Comparison of ENCODE assay signal across 1 cellular context in the genomic region with DNA sequence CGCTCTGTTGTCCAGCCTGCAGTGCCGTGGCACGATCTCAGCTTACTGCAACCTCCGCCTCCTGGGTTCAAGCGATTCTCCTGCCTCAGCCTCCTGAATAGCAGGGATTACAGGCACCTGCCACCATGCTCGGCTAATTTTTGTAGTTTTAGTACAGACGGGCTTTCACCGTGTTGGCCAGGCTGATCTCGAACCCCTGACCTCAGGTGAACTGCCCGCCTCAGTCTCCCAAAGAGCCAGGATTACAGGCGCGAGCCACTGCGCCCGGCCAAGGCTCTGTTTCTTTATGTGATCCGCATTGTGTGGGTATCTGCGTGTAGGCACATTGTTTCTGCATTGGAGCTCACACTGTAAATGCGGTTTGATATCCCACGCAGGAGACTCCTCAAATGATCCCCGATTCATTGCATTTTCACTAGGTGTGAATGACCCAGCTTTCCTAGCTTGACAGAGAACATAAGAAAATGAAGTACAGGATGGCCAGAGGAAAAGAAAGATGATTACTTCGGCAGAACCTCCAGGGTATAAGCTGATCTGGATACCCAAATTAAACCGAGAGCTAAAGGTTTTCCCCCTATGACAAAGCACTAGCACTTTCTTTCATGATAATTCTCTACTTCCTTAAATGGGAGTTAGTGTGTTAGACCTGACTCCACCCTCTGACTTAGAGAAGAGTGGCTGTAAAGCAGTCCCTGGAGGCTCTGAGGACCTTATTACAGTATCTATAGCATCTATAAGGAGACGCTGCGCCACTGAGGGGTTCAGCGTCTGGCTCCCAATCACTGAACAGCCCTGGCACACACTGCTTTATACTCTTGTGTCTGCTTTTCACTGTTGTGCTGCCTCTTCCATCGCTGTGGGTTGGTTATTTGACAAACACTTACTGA.
TF ChIP-seq lines count a peak whose summit lies in the region.

No MANE protein-coding gene starts in this region.

TF ChIP-seq in GM12878, 131 proteins besides CTCF, POLR2A, EP300 and RAD21 (continued from another document and continues in another):
- TF ChIP-seq, protein P1, sequence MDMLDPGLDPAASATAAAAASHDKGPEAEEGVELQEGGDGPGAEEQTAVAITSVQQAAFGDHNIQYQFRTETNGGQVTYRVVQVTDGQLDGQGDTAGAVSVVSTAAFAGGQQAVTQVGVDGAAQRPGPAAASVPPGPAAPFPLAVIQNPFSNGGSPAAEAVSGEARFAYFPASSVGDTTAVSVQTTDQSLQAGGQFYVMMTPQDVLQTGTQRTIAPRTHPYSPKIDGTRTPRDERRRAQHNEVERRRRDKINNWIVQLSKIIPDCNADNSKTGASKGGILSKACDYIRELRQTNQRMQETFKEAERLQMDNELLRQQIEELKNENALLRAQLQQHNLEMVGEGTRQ (IDR thresholded peaks at IDR 0.05; ENCODE audit: borderline replicate concordance, low read depth, low read length), result no peak
- TF ChIP-seq HCFC1 (IDR thresholded peaks at IDR 0.05; ENCODE audit: low read length) (no peak), POU2F2 (IDR thresholded peaks at IDR 0.05; ENCODE audit: borderline replicate concordance, low read depth, low read length) (peak; percentile 69; the same call in 1 of the 3 replicates), MEF2A (IDR thresholded peaks at IDR 0.05; ENCODE audit: insufficient read depth, low read depth, low read length) (no peak), RAD51 (IDR thresholded peaks at IDR 0.05) (no peak), ETV6 (conservative IDR thresholded peaks at IDR 0.05 in 1 of 2, IDR thresholded peaks at IDR 0.05 in 1 of 2; ENCODE audit: borderline replicate concordance in 1 of 2, low read depth in 1 of 2) (no peak; a peak in 1 of 4 replicates), SIX5 (IDR thresholded peaks at IDR 0.05; ENCODE audit: low read depth, low read length, severe bottlenecking) (no peak), NFIC (IDR thresholded peaks at IDR 0.05; ENCODE audit: low read depth, low read length) (no peak), LARP7 (IDR thresholded peaks at IDR 0.05) (0 out of 2 replicates have a peak, but pooled peaks have one; percentile 28), ZZZ3 (IDR thresholded peaks at IDR 0.05; ENCODE audit: control insufficient read depth, insufficient read length, low read depth) (no peak), IRF4 (IDR thresholded peaks at IDR 0.05; ENCODE audit: low read depth, low read length) (no peak), STAT1 (conservative IDR thresholded peaks at IDR 0.05) (no peak), MYB (IDR thresholded peaks at IDR 0.05; ENCODE audit: borderline replicate concordance, low read depth, low read length) (no peak), ZNF24 (IDR thresholded peaks at IDR 0.05) (no peak), BRCA1 (IDR thresholded peaks at IDR 0.05; ENCODE audit: low read depth, low read length) (no peak), SIN3A (IDR thresholded peaks at IDR 0.05; ENCODE audit: low read depth, low read length) (no peak), TCF3 (IDR thresholded peaks at IDR 0.05; ENCODE audit: borderline replicate concordance, insufficient read depth, low read depth, low read length) (no peak), FOXK2 (IDR thresholded peaks at IDR 0.05) (no peak), POLR2AphosphoS2 (IDR thresholded peaks at IDR 0.05; ENCODE audit: low read depth, low read length) (no peak), PML (IDR thresholded peaks at IDR 0.05; ENCODE audit: low read length) (no peak), TCF12 (IDR thresholded peaks at IDR 0.05; ENCODE audit: low read depth, low read length) (no peak), SUZ12 (IDR thresholded peaks at IDR 0.05; ENCODE audit: unreplicated experiment) (no peak), ZNF217 (IDR thresholded peaks at IDR 0.05) (no peak), SREBF2 (IDR thresholded peaks at IDR 0.05; ENCODE audit: low read length) (no peak), JUNB (IDR thresholded peaks at IDR 0.05) (peak; percentile 59), ATF7 (IDR thresholded peaks at IDR 0.05; ENCODE audit: low read depth) (peak; percentile 72), ESRRA (IDR thresholded peaks at IDR 0.05; ENCODE audit: low read length) (no peak), SMAD5 (IDR thresholded peaks at IDR 0.05; ENCODE audit: low read depth) (peak; percentile 43; the same call in 1 of the 2 replicates), EGR1 (IDR thresholded peaks at IDR 0.05; ENCODE audit: borderline replicate concordance in 1 of 2, low read depth in 2 of 2, low read length in 2 of 2) (no peak), RBBP5 (conservative IDR thresholded peaks at IDR 0.05) (no peak), RB1 (IDR thresholded peaks at IDR 0.05; ENCODE audit: borderline replicate concordance) (no peak), YY1 (IDR thresholded peaks at IDR 0.05; ENCODE audit: low read depth, low read length) (no peak; the same call in 1 of the 2 replicates), ZBED1 (IDR thresholded peaks at IDR 0.05; ENCODE audit: borderline replicate concordance) (no peak)
- TF ChIP-seq, protein P2, sequence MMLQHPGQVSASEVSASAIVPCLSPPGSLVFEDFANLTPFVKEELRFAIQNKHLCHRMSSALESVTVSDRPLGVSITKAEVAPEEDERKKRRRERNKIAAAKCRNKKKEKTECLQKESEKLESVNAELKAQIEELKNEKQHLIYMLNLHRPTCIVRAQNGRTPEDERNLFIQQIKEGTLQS (IDR thresholded peaks at IDR 0.05; ENCODE audit: borderline replicate concordance, extremely low read depth, low read depth, low read length), result no peak
- TF ChIP-seq, protein P3, sequence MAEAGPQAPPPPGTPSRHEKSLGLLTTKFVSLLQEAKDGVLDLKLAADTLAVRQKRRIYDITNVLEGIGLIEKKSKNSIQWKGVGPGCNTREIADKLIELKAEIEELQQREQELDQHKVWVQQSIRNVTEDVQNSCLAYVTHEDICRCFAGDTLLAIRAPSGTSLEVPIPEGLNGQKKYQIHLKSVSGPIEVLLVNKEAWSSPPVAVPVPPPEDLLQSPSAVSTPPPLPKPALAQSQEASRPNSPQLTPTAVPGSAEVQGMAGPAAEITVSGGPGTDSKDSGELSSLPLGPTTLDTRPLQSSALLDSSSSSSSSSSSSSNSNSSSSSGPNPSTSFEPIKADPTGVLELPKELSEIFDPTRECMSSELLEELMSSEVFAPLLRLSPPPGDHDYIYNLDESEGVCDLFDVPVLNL (IDR thresholded peaks at IDR 0.05; ENCODE audit: low read depth, low read length), result no peak
- TF ChIP-seq, protein P4, sequence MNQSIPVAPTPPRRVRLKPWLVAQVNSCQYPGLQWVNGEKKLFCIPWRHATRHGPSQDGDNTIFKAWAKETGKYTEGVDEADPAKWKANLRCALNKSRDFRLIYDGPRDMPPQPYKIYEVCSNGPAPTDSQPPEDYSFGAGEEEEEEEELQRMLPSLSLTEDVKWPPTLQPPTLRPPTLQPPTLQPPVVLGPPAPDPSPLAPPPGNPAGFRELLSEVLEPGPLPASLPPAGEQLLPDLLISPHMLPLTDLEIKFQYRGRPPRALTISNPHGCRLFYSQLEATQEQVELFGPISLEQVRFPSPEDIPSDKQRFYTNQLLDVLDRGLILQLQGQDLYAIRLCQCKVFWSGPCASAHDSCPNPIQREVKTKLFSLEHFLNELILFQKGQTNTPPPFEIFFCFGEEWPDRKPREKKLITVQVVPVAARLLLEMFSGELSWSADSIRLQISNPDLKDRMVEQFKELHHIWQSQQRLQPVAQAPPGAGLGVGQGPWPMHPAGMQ (IDR thresholded peaks at IDR 0.05; ENCODE audit: borderline replicate concordance), result no peak
- TF ChIP-seq, protein P5, sequence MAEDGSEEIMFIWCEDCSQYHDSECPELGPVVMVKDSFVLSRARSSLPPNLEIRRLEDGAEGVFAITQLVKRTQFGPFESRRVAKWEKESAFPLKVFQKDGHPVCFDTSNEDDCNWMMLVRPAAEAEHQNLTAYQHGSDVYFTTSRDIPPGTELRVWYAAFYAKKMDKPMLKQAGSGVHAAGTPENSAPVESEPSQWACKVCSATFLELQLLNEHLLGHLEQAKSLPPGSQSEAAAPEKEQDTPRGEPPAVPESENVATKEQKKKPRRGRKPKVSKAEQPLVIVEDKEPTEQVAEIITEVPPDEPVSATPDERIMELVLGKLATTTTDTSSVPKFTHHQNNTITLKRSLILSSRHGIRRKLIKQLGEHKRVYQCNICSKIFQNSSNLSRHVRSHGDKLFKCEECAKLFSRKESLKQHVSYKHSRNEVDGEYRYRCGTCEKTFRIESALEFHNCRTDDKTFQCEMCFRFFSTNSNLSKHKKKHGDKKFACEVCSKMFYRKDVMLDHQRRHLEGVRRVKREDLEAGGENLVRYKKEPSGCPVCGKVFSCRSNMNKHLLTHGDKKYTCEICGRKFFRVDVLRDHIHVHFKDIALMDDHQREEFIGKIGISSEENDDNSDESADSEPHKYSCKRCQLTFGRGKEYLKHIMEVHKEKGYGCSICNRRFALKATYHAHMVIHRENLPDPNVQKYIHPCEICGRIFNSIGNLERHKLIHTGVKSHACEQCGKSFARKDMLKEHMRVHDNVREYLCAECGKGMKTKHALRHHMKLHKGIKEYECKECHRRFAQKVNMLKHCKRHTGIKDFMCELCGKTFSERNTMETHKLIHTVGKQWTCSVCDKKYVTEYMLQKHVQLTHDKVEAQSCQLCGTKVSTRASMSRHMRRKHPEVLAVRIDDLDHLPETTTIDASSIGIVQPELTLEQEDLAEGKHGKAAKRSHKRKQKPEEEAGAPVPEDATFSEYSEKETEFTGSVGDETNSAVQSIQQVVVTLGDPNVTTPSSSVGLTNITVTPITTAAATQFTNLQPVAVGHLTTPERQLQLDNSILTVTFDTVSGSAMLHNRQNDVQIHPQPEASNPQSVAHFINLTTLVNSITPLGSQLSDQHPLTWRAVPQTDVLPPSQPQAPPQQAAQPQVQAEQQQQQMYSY (CRISPR knock-in tag; IDR thresholded peaks at IDR 0.05), result peak; percentile 49; the same call in 1 of the 2 replicates
- TF ChIP-seq, protein P6, sequence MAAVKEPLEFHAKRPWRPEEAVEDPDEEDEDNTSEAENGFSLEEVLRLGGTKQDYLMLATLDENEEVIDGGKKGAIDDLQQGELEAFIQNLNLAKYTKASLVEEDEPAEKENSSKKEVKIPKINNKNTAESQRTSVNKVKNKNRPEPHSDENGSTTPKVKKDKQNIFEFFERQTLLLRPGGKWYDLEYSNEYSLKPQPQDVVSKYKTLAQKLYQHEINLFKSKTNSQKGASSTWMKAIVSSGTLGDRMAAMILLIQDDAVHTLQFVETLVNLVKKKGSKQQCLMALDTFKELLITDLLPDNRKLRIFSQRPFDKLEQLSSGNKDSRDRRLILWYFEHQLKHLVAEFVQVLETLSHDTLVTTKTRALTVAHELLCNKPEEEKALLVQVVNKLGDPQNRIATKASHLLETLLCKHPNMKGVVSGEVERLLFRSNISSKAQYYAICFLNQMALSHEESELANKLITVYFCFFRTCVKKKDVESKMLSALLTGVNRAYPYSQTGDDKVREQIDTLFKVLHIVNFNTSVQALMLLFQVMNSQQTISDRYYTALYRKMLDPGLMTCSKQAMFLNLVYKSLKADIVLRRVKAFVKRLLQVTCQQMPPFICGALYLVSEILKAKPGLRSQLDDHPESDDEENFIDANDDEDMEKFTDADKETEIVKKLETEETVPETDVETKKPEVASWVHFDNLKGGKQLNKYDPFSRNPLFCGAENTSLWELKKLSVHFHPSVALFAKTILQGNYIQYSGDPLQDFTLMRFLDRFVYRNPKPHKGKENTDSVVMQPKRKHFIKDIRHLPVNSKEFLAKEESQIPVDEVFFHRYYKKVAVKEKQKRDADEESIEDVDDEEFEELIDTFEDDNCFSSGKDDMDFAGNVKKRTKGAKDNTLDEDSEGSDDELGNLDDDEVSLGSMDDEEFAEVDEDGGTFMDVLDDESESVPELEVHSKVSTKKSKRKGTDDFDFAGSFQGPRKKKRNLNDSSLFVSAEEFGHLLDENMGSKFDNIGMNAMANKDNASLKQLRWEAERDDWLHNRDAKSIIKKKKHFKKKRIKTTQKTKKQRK (IDR thresholded peaks at IDR 0.05; ENCODE audit: low read depth, low read length), result no peak
- TF ChIP-seq, protein P7, sequence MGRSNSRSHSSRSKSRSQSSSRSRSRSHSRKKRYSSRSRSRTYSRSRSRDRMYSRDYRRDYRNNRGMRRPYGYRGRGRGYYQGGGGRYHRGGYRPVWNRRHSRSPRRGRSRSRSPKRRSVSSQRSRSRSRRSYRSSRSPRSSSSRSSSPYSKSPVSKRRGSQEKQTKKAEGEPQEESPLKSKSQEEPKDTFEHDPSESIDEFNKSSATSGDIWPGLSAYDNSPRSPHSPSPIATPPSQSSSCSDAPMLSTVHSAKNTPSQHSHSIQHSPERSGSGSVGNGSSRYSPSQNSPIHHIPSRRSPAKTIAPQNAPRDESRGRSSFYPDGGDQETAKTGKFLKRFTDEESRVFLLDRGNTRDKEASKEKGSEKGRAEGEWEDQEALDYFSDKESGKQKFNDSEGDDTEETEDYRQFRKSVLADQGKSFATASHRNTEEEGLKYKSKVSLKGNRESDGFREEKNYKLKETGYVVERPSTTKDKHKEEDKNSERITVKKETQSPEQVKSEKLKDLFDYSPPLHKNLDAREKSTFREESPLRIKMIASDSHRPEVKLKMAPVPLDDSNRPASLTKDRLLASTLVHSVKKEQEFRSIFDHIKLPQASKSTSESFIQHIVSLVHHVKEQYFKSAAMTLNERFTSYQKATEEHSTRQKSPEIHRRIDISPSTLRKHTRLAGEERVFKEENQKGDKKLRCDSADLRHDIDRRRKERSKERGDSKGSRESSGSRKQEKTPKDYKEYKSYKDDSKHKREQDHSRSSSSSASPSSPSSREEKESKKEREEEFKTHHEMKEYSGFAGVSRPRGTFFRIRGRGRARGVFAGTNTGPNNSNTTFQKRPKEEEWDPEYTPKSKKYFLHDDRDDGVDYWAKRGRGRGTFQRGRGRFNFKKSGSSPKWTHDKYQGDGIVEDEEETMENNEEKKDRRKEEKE (IDR thresholded peaks at IDR 0.05), result no peak
- TF ChIP-seq, protein P8, sequence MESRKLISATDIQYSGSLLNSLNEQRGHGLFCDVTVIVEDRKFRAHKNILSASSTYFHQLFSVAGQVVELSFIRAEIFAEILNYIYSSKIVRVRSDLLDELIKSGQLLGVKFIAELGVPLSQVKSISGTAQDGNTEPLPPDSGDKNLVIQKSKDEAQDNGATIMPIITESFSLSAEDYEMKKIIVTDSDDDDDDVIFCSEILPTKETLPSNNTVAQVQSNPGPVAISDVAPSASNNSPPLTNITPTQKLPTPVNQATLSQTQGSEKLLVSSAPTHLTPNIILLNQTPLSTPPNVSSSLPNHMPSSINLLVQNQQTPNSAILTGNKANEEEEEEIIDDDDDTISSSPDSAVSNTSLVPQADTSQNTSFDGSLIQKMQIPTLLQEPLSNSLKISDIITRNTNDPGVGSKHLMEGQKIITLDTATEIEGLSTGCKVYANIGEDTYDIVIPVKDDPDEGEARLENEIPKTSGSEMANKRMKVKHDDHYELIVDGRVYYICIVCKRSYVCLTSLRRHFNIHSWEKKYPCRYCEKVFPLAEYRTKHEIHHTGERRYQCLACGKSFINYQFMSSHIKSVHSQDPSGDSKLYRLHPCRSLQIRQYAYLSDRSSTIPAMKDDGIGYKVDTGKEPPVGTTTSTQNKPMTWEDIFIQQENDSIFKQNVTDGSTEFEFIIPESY (IDR thresholded peaks at IDR 0.05), result no peak
